Comparison of ENCODE assay signal across 8 cellular contexts in the genomic region with DNA sequence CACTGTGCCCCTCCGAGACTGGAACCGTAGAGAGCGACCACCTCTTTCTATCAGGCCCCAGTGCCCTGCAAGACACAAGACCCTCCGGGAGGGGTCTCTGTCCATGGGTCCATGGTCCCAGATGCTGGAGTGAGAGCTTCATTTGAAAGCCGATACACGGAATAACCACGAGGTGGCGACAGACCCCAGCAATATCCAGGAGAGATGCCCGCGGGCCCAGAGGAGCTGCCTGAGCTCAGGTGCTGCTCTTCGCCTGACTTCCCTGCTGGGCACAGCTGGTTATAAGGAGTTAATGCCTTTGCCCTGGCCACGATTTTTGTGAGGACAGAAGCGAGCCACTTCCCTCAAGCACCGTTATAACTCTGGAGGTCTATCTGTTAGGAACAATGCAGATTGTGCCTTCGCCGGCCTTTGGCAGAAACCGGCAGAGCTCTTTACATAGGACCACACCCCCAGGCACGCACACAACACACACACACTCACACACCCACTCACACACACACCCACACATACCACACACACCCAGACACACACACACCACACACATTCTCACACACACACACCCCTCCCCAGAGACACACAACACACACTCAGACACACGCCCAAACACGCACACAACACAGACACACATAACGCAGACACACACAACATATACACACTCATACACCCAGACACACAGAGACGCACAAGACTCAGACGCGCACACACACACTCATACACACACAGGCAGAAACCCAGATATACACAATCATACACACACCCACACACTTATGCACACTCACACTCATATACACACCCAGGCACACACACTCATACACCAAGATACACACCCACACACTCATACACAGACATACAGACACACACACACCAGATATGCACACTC.
DNase-seq lines count a peak whose midpoint lies in the region; ATAC-seq and TF ChIP-seq lines count a peak whose summit lies in the region.

No MANE protein-coding gene starts in this region.

- peak; percentile 44 to 82 for TF ChIP-seq CTCF in right atrium auricular region (IDR thresholded peaks at IDR 0.05)
- TF ChIP-seq CTCF in spleen (IDR thresholded peaks at IDR 0.05 in 8 of 11, conservative IDR thresholded peaks at IDR 0.05 in 3 of 11): peak in 10 of 11 experiments; percentile 6 to 76 (median 67)

- intact Hi-C loops in spleen (cut with DNase I; ENCODE audit: low total_unique reads): loop anchor here (10.0 kb wide), 1 partner anchor 818 kb away; no protein-coding TSS in a partner anchor

- H3K27me3 ChIP-seq in H7 (ENCODE audit: control insufficient read depth, insufficient read depth, low read length) (no peaks in the 10 kb centered on the region), adipocyte (replicated peaks; ENCODE audit: control insufficient read depth, insufficient read depth, low read length) (no peaks in the 10 kb centered on the region), right atrium auricular region (no peaks in the 10 kb centered on the region), spleen (replicated peaks in 1 of 7) (peaks cover 0 to 47% (median 0%) of the 10 kb centered on the region in 7 donors)

- WGBS in spleen, 5 donors: 40 to 43% (median 41%) methylated on average over 24 of the region's 24 CpGs

- no peak overlapping the region for H3K27ac ChIP-seq in right atrium auricular region
- H3K27ac ChIP-seq in spleen: no peak overlapping the region

- no peaks in the 10 kb centered on the region for H3K9me3 ChIP-seq in adipocyte (ENCODE audit: control insufficient read depth, low read length)
- no peaks in the 10 kb centered on the region for H3K9me3 ChIP-seq in right atrium auricular region
- H3K9me3 ChIP-seq in spleen: no peaks in the 10 kb centered on the region

- ATAC-seq in GM18858 (IDR thresholded peaks at IDR 0.05; ENCODE audit: unreplicated experiment): no peak

- TF ChIP-seq POLR2A in spleen (IDR thresholded peaks at IDR 0.05): no peak

- DNase-seq in DMS 273 treated with DMSO at 0.1 percent for 48 hours (lab: John Stamatoyannopoulos, UW) (peak; percentile 30), H7 (peak; percentile 88), NCI-H128 (lab: John Stamatoyannopoulos, UW; ENCODE audit: unreplicated experiment) (peak; percentile 6), T follicular helper cell (ENCODE audit: low read depth) (peak; percentile 19), adipocyte (ENCODE audit: low read depth) (peak; percentile 83), right atrium auricular region (ENCODE audit: low spot score) (peak; percentile 67), spleen (peak; percentile 81)

- H3K36me3 ChIP-seq in H7 (replicated peaks; ENCODE audit: control insufficient read depth, insufficient read depth, low read length): no peaks in the 10 kb centered on the region
- H3K36me3 ChIP-seq in adipocyte (ENCODE audit: control insufficient read depth, insufficient read depth, low read length, severe bottlenecking): no peaks in the 10 kb centered on the region
- no peaks in the 10 kb centered on the region for H3K36me3 ChIP-seq in right atrium auricular region
- H3K36me3 ChIP-seq in spleen: no peaks in the 10 kb centered on the region

- H3K4me3 ChIP-seq in H7 (ENCODE audit: insufficient read depth, low read depth, low read length): no peak overlapping the region
- H3K4me3 ChIP-seq in adipocyte (ENCODE audit: low read length): no peak overlapping the region
- H3K4me3 ChIP-seq in right atrium auricular region: no peak overlapping the region
- H3K4me3 ChIP-seq in spleen: no peak overlapping the region

- no peak overlapping the region for H3K9ac ChIP-seq in adipocyte (ENCODE audit: low read length)

- H3K4me1 ChIP-seq in adipocyte (ENCODE audit: control insufficient read depth, insufficient read depth, low read length): no peaks in the 10 kb centered on the region
- no peaks in the 10 kb centered on the region for H3K4me1 ChIP-seq in right atrium auricular region
- H3K4me1 ChIP-seq in spleen: no peaks in the 10 kb centered on the region

Comparison
In these comparisons a context has a peak if more than half of its experiments do, and no peak if none do; other contexts are left out.
1. DNase-seq: peak in every context shown above with its lines; median percentile 88 in H7; 83 in adipocyte; 81 in spleen; 67 in right atrium auricular region; 30 in DMS 273 treated with DMSO at 0.1 percent for 48 hours; 19 in T follicular helper cell; 6 in NCI-H128.